In genomic region chr7:8147004-8147403, GRCh38 we compare ENCODE assay signal across 19 cellular contexts.
A peak's percentile ranks its signal among the peaks of the same experiment; 100 is the strongest.
DNase-seq lines count a peak whose midpoint lies in the region; TF ChIP-seq lines count a peak whose summit lies in the region.
"Had no signal": no experiment of that assay in that cellular context is flagged by ENCODE, and none has a peak within 500 bp of the region (broad histone marks: within the 10 kb centered on the region; RNA-seq: fewer than 3 reads in every experiment).

No MANE protein-coding gene starts in this region.

- H3K9me3 ChIP-seq in endodermal cell (ENCODE audit: control insufficient read depth, low read length): no peaks in the 10 kb centered on the region
- H3K9me3 ChIP-seq in neuronal stem cell (replicated peaks in 1 of 2; ENCODE audit: control insufficient read depth in 2 of 2, insufficient read depth in 1 of 2, low read depth in 1 of 2, low read length in 2 of 2): no peaks in the 10 kb centered on the region
- H3K9me3 ChIP-seq: colonic mucosa, spleen had no signal

- no peaks in the 10 kb centered on the region for H3K79me1 ChIP-seq in neuronal stem cell (ENCODE audit: low read depth, low read length)

- peak overlapping the region; percentile 22 for H2AFZ ChIP-seq in neuronal stem cell (ENCODE audit: low read length)

- POLR2A ChIA-PET in GM10248 (lab: Yijun Ruan, JAX): no interaction called here

- H2AK5ac ChIP-seq in neuronal stem cell (ENCODE audit: low read depth, low read length): no peak overlapping the region

- no peak overlapping the region for H2BK15ac ChIP-seq in neuronal stem cell (ENCODE audit: low read length)

- no peak overlapping the region for H3K14ac ChIP-seq in neuronal stem cell (ENCODE audit: low read length)

- no peak overlapping the region for H4K91ac ChIP-seq in neuronal stem cell (ENCODE audit: low read depth, low read length, poor library complexity)

- no peak overlapping the region for H2BK120ac ChIP-seq in neuronal stem cell (ENCODE audit: low read depth, low read length)

- no peak overlapping the region for H3K23ac ChIP-seq in neuronal stem cell (ENCODE audit: low read depth, low read length, poor library complexity)

- no peak overlapping the region for H3K4ac ChIP-seq in neuronal stem cell (ENCODE audit: low read length)

- H3K36me3 ChIP-seq in endodermal cell (ENCODE audit: control insufficient read depth, insufficient read depth, low read length) (no peaks in the 10 kb centered on the region), neuronal stem cell (replicated peaks in 1 of 2; ENCODE audit: control insufficient read depth in 2 of 2, insufficient read depth in 2 of 2, low read length in 2 of 2) (no peaks in the 10 kb centered on the region)
- H3K36me3 ChIP-seq: colonic mucosa had no signal

- H4K8ac ChIP-seq in neuronal stem cell (ENCODE audit: low read depth, low read length): no peak overlapping the region

- no peak overlapping the region for H3K9ac ChIP-seq in endodermal cell (ENCODE audit: extremely low read depth, low read length, poor library complexity, severe bottlenecking)
- no peak overlapping the region for H3K9ac ChIP-seq in neuronal stem cell (ENCODE audit: low read depth, low read length, poor library complexity)

- no peak overlapping the region for H2BK5ac ChIP-seq in neuronal stem cell (ENCODE audit: low read length)

- WGBS in endodermal cell (ENCODE audit: insufficient coverage in 1 of 2, insufficient read length in 1 of 2), 2 experiments: 33 to 50% methylated on average over 1 to 5 of the region's 5 CpGs
- WGBS in neuronal stem cell (ENCODE audit: extremely low coverage in 2 of 2, insufficient read length in 2 of 2, insufficient replicate concordance in 1 of 2), 2 donors: no CpG with 5 or more reads among the region's 5 CpGs

- no peak for DNase-seq in activated naive CD4-positive, alpha-beta T cell treated with anti-CD3 and anti-CD28 coated beads, Interleukin-2, amount 50 U/mL, for 16 hours
- DNase-seq in NCI-H2107 (lab: John Stamatoyannopoulos, UW) (peak; percentile 31), endodermal cell (peak; percentile 68), neuronal stem cell (ENCODE audit: low spot score) (peak; percentile 24), GM10248 (ENCODE audit: extremely low spot score) (no peak)
- DNase-seq in stimulated activated naive CD4-positive, alpha-beta T cell (lab: John Stamatoyannopoulos, UW): no peak
- DNase-seq in activated CD4-positive, alpha-beta T cell treated with anti-CD3 and anti-CD28 coated beads, Interleukin-2, amount 50 U/mL, for 4 hours: no peak
- DNase-seq: activated effector memory CD4-positive, alpha-beta T cell treated with Interleukin-2 at 50 U/mL for 16 hours; CD8-positive, alpha-beta T cell; colonic mucosa; MV-4-11; NCI-H526 treated with DMSO at 0.1 percent for 48 hours; spleen; stimulated activated naive CD4-positive, alpha-beta T cell treated with Interleukin-2 at 50 U/mL for 16 hours; T-helper 1 cell had no signal

- CTCF ChIA-PET in GM10248 (lab: Yijun Ruan, JAX): interaction anchor here (0.7 to 3.7 kb wide), 5 partner anchors 12 to 374 kb away, joined by 3 to 16 read pairs (median 4); no protein-coding TSS in a partner anchor

- H3K4me3 ChIP-seq in endodermal cell (ENCODE audit: low read length) (no peak overlapping the region), neuronal stem cell (ENCODE audit: low read length in 2 of 2) (peak overlapping the region in 1 of 2 donors; percentile 7)
- H3K4me3 ChIP-seq: colonic mucosa, spleen had no signal

- no peaks in the 10 kb centered on the region for H3K9me3 Mint-ChIP-seq in activated naive CD4-positive, alpha-beta T cell treated with anti-CD3 and anti-CD28 coated beads, Interleukin-2, amount 50 U/mL, for 24 hours
- H3K9me3 Mint-ChIP-seq in endodermal cell: no peaks in the 10 kb centered on the region
- H3K9me3 Mint-ChIP-seq: CD8-positive, alpha-beta T cell; type B pancreatic cell had no signal

- H3K27me3 ChIP-seq in endodermal cell (ENCODE audit: control insufficient read depth, insufficient read depth, low read length, poor library complexity, severe bottlenecking): no peaks in the 10 kb centered on the region
- no peaks in the 10 kb centered on the region for H3K27me3 ChIP-seq in neuronal stem cell (ENCODE audit: control insufficient read depth in 3 of 3, insufficient read depth in 3 of 3, low read depth in 1 of 3, low read length in 3 of 3)
- H3K27me3 ChIP-seq: colonic mucosa, spleen had no signal

- H3K27me3 Mint-ChIP-seq in activated naive CD4-positive, alpha-beta T cell treated with anti-CD3 and anti-CD28 coated beads, Interleukin-2, amount 50 U/mL, for 24 hours: no peaks in the 10 kb centered on the region
- no peaks in the 10 kb centered on the region for H3K27me3 Mint-ChIP-seq in endodermal cell (ENCODE audit: insufficient read depth)
- H3K27me3 Mint-ChIP-seq: progenitor cell of endocrine pancreas, type B pancreatic cell had no signal

- H3K27ac ChIP-seq in endodermal cell (ENCODE audit: low read depth, low read length) (peak overlapping the region; percentile 78), neuronal stem cell (replicated peaks; ENCODE audit: low read length) (no peak overlapping the region)
- H3K27ac ChIP-seq: colonic mucosa, RWPE1 had no signal

- H3K27ac Mint-ChIP-seq in activated naive CD4-positive, alpha-beta T cell treated with anti-CD3 and anti-CD28 coated beads, Interleukin-2, amount 50 U/mL, for 24 hours: peak overlapping the region; percentile 9
- no peak overlapping the region for H3K27ac Mint-ChIP-seq in endodermal cell
- H3K27ac Mint-ChIP-seq: CD8-positive, alpha-beta T cell; progenitor cell of endocrine pancreas; type B pancreatic cell had no signal

- H2BK12ac ChIP-seq in neuronal stem cell (ENCODE audit: low read length): no peak overlapping the region

- no peak for TF ChIP-seq CTCF in endodermal cell (conservative IDR thresholded peaks at IDR 0.05)
- no peak for TF ChIP-seq CTCF in GM10248 (IDR thresholded peaks at IDR 0.05; ENCODE audit: control extremely low read depth, extremely low read depth, low read depth, missing control alignments)

- no peak overlapping the region for H3K4me3 Mint-ChIP-seq in activated naive CD4-positive, alpha-beta T cell treated with anti-CD3 and anti-CD28 coated beads, Interleukin-2, amount 50 U/mL, for 24 hours
- H3K4me3 Mint-ChIP-seq in endodermal cell: no peak overlapping the region
- H3K4me3 Mint-ChIP-seq: CD8-positive, alpha-beta T cell; type B pancreatic cell had no signal

- H3K4me1 ChIP-seq in endodermal cell (ENCODE audit: control insufficient read depth, insufficient read depth, low read length) (no peaks in the 10 kb centered on the region), neuronal stem cell (ENCODE audit: control insufficient read depth in 2 of 2, insufficient read depth in 1 of 2, low read depth in 1 of 2, low read length in 2 of 2) (peaks cover 13 to 27% of the 10 kb centered on the region in 2 donors)
- H3K4me1 ChIP-seq: colonic mucosa had no signal

- peaks cover 2% of the 10 kb centered on the region for H3K36me3 Mint-ChIP-seq in activated naive CD4-positive, alpha-beta T cell treated with anti-CD3 and anti-CD28 coated beads, Interleukin-2, amount 50 U/mL, for 24 hours
- no peaks in the 10 kb centered on the region for H3K36me3 Mint-ChIP-seq in endodermal cell (ENCODE audit: low read depth)
- H3K36me3 Mint-ChIP-seq: CD8-positive, alpha-beta T cell; type B pancreatic cell had no signal

- no peak overlapping the region for H3K4me2 ChIP-seq in neuronal stem cell (ENCODE audit: insufficient read depth, low read length, poor library complexity, severe bottlenecking)

- H3K4me1 Mint-ChIP-seq in activated naive CD4-positive, alpha-beta T cell treated with anti-CD3 and anti-CD28 coated beads, Interleukin-2, amount 50 U/mL, for 24 hours: peaks cover 67% of the 10 kb centered on the region
- H3K4me1 Mint-ChIP-seq in endodermal cell: peaks cover 13% of the 10 kb centered on the region

- H3K18ac ChIP-seq in neuronal stem cell (ENCODE audit: low read length): no peak overlapping the region

Comparison
In these comparisons a context has a peak if more than half of its experiments do, and no peak if none do; other contexts are left out.
1. DNase-seq: peak in NCI-H2107 (single experiment), endodermal cell (single experiment) and neuronal stem cell (single experiment); none in activated naive CD4-positive, alpha-beta T cell treated with anti-CD3 and anti-CD28 coated beads, Interleukin-2, amount 50 U/mL, for 16 hours (single experiment), stimulated activated naive CD4-positive, alpha-beta T cell (0 of 6), GM10248 (single experiment) and activated CD4-positive, alpha-beta T cell treated with anti-CD3 and anti-CD28 coated beads, Interleukin-2, amount 50 U/mL, for 4 hours (0 of 2).